ENCODE assay signal across 10 cellular contexts in genomic region chr20:46031701-46032254, GRCh38. TPM values are rescaled to one million over a fixed set of nuclear protein-coding genes. Genes with fewer than 3 reads are reported as not detected.
DNase-seq lines count a peak whose midpoint lies in the region; ATAC-seq and TF ChIP-seq lines count a peak whose summit lies in the region.
"Had no signal": no experiment of that assay in that cellular context is flagged by ENCODE, and none has a peak within 500 bp of the region (broad histone marks: within the 10 kb centered on the region; RNA-seq: fewer than 3 reads in every experiment).

No MANE protein-coding gene starts in this region.

- DNase-seq in NCI-H2227 treated with DMSO at 0.1 percent for 48 hours (lab: John Stamatoyannopoulos, UW) (peak; percentile 91), dorsolateral prefrontal cortex (peak in 7 of 10 donors; percentile 50 to 84 (median 62)), posterior cingulate gyrus (peak in 8 of 10 donors; percentile 31 to 93 (median 54)), mesothelial cell of epicardium (ENCODE audit: low spot score in 2 of 2, unreplicated experiment in 2 of 2) (no peak), mesenteric fat pad (ENCODE audit: low spot score) (no peak)
- DNase-seq in activated naive CD8-positive, alpha-beta T cell treated with anti-CD3 and anti-CD28 coated beads for 36 hours = no peak
- DNase-seq: activated T-cell treated with anti-CD3 and anti-CD28 coated beads, Interleukin-2, amount 50 U/mL, for 24 hours; testis had no signal

- no peaks in the 10 kb centered on the region for H3K36me3 ChIP-seq in HEK293 (ENCODE audit: control insufficient read depth in 2 of 2, insufficient read depth in 1 of 2, low read length in 2 of 2)

- H3K4me1 ChIP-seq in HEK293 (ENCODE audit: control insufficient read depth, insufficient read depth, low read length) = no peaks in the 10 kb centered on the region

- no peaks in the 10 kb centered on the region for H3K9me3 ChIP-seq in HEK293 (ENCODE audit: control insufficient read depth, insufficient read depth, low read depth, low read length)
- H3K9me3 ChIP-seq: testis had no signal

- H3K27ac ChIP-seq in HEK293 (ENCODE audit: extremely low read depth, low read depth, low read length) = no peak overlapping the region
- H3K27ac ChIP-seq in dorsolateral prefrontal cortex = peak overlapping the region in 54 of 59 donors; percentile 5 to 94 (median 80)
- H3K27ac ChIP-seq: testis had no signal

- H3K36me3 Mint-ChIP-seq in mesothelial cell of epicardium = no peaks in the 10 kb centered on the region
- peaks cover 1% of the 10 kb centered on the region for H3K36me3 Mint-ChIP-seq in activated naive CD8-positive, alpha-beta T cell treated with anti-CD3 and anti-CD28 coated beads for 36 hours

- no peak for ATAC-seq in GM21723 (IDR thresholded peaks at IDR 0.05; ENCODE audit: unreplicated experiment)

- H3K27ac Mint-ChIP-seq in mesothelial cell of epicardium = no peak overlapping the region
- no peak overlapping the region for H3K27ac Mint-ChIP-seq in activated naive CD8-positive, alpha-beta T cell treated with anti-CD3 and anti-CD28 coated beads for 36 hours
- H3K27ac Mint-ChIP-seq: activated T-cell treated with anti-CD3 and anti-CD28 coated beads, Interleukin-2, amount 50 U/mL, for 24 hours had no signal

- POLR2A ChIA-PET in HEK293 (lab: Yijun Ruan, JAX) = interaction anchor here (0.8 to 1.2 kb wide), 2 partner anchors 9 to 36 kb away, joined by 3 read pairs; no protein-coding TSS in a partner anchor

- H3K4me3 Mint-ChIP-seq in mesothelial cell of epicardium = no peak overlapping the region
- no peak overlapping the region for H3K4me3 Mint-ChIP-seq in activated naive CD8-positive, alpha-beta T cell treated with anti-CD3 and anti-CD28 coated beads for 36 hours
- H3K4me3 Mint-ChIP-seq: activated T-cell treated with anti-CD3 and anti-CD28 coated beads, Interleukin-2, amount 50 U/mL, for 24 hours had no signal

- H3K4me3 ChIP-seq in HEK293 (ENCODE audit: low read depth, low read length) (peak overlapping the region; percentile 30), dorsolateral prefrontal cortex (peak overlapping the region in 57 of 59 donors; percentile 28 to 73 (median 58))

- H3K27me3 Mint-ChIP-seq in mesothelial cell of epicardium (ENCODE audit: low read depth) = peaks cover 98% of the 10 kb centered on the region
- H3K27me3 Mint-ChIP-seq in activated naive CD8-positive, alpha-beta T cell treated with anti-CD3 and anti-CD28 coated beads for 36 hours = peaks cover 77% of the 10 kb centered on the region

- no peaks in the 10 kb centered on the region for H3K9me3 Mint-ChIP-seq in mesothelial cell of epicardium
- no peaks in the 10 kb centered on the region for H3K9me3 Mint-ChIP-seq in activated naive CD8-positive, alpha-beta T cell treated with anti-CD3 and anti-CD28 coated beads for 36 hours
- H3K9me3 Mint-ChIP-seq: activated T-cell treated with anti-CD3 and anti-CD28 coated beads, Interleukin-2, amount 50 U/mL, for 24 hours had no signal

- CTCF ChIA-PET in HEK293 (lab: Yijun Ruan, JAX) = interaction anchor here (1.0 to 1.8 kb wide), 4 partner anchors 8 to 383 kb away, joined by 5 to 6 read pairs (median 5); no protein-coding TSS in a partner anchor

- H3K4me1 Mint-ChIP-seq in mesothelial cell of epicardium = peaks cover 2% of the 10 kb centered on the region
- H3K4me1 Mint-ChIP-seq in activated naive CD8-positive, alpha-beta T cell treated with anti-CD3 and anti-CD28 coated beads for 36 hours = no peaks in the 10 kb centered on the region

- intact Hi-C loops in dorsolateral prefrontal cortex (cut with DNase I) = no loop called here
- intact Hi-C loops in posterior cingulate gyrus (cut with DNase I) = no loop called here

- TF ChIP-seq CTCF in HEK293 (tag by site-specific recombination; IDR thresholded peaks at IDR 0.05) (no peak), dorsolateral prefrontal cortex (IDR thresholded peaks at IDR 0.05 in 54 of 56, conservative IDR thresholded peaks at IDR 0.05 in 2 of 56; ENCODE audit: low read depth in 1 of 56, partially characterized antibody in 56 of 56) (no peak), mesothelial cell of epicardium (IDR thresholded peaks at IDR 0.05; ENCODE audit: unreplicated experiment) (no peak)

- H3K27me3 ChIP-seq in dorsolateral prefrontal cortex = peaks cover 0 to 64% (median 34%) of the 10 kb centered on the region in 45 donors
- H3K27me3 ChIP-seq: testis had no signal

TF ChIP-seq in HEK293, 187 proteins besides CTCF, POLR2A, EP300 and RAD21 (continues in another document):
- no peak for TF ChIP-seq ZNF792 (tag by site-specific recombination; IDR thresholded peaks at IDR 0.05)
- TF ChIP-seq ZNF416 (tag by site-specific recombination; IDR thresholded peaks at IDR 0.05) = no peak
- TF ChIP-seq ZNF843 (tag by site-specific recombination; IDR thresholded peaks at IDR 0.05) = no peak
- no peak for TF ChIP-seq ZNF146 (tag by site-specific recombination; IDR thresholded peaks at IDR 0.05)
- TF ChIP-seq ZFHX2 (tag by site-specific recombination; conservative IDR thresholded peaks at IDR 0.05) = no peak; the same call in 1 of the 2 replicates
- no peak for TF ChIP-seq ZNF529 (tag by site-specific recombination; IDR thresholded peaks at IDR 0.05; ENCODE audit: insufficient replicate concordance)
- no peak for TF ChIP-seq ZNF362 (tag by site-specific recombination; IDR thresholded peaks at IDR 0.05)
- TF ChIP-seq ZNF785 (tag by site-specific recombination; IDR thresholded peaks at IDR 0.05) = no peak
- no peak for TF ChIP-seq ZNF580 (tag by site-specific recombination; IDR thresholded peaks at IDR 0.05)
- 0 out of 2 replicates have a peak, but pooled peaks have one; percentile 21 for TF ChIP-seq ZBTB11 (tag by site-specific recombination; conservative IDR thresholded peaks at IDR 0.05; ENCODE audit: low read depth)
- no peak for TF ChIP-seq ZNF2 (tag by site-specific recombination; IDR thresholded peaks at IDR 0.05)
- no peak for TF ChIP-seq ZNF248 (tag by site-specific recombination; IDR thresholded peaks at IDR 0.05)

RNA-seq across cellular contexts. Expression of gene SLC12A5, which starts 2.8 kb away (rescaled TPM):
- total RNA-seq in dorsolateral prefrontal cortex (100 to 1,000 TPM in 119 of 120 experiments, 10 to 100 TPM in 1; 95.7 to 439 (median 309) TPM), mesothelial cell of epicardium (6.9 to 9.1 TPM (median 7.7 TPM) in 3 replicates), mesenteric fat pad (1.7 TPM)
- under 1 TPM; 0.26 to 0.52 TPM for total RNA-seq in activated naive CD8-positive, alpha-beta T cell treated with anti-CD3 and anti-CD28 coated beads for 36 hours

RNA-seq across cellular contexts. Expression of gene MMP9, which starts 23.1 kb away (rescaled TPM):
- total RNA-seq in dorsolateral prefrontal cortex (10 to 100 TPM in 1 of 120 experiments, 1 to 10 TPM in 34, under 1 TPM in 42, not detected in 43; 0.17 to 18.4 (median 0.84) TPM), mesothelial cell of epicardium (0.11 TPM in 1 of 3 replicates, not detected in the others), mesenteric fat pad (18.3 TPM)
- total RNA-seq in activated naive CD8-positive, alpha-beta T cell treated with anti-CD3 and anti-CD28 coated beads for 36 hours = under 1 TPM in 1 of 2 experiments, not detected in 1; 0.08 TPM

RNA-seq across cellular contexts. Expression of gene NCOA5, which starts 58.0 kb away (rescaled TPM):
- total RNA-seq in dorsolateral prefrontal cortex (10 to 100 TPM; 13.5 to 36.9 (median 24.1) TPM), mesothelial cell of epicardium (37.1 to 41.2 TPM (median 40.2 TPM) in 3 replicates), mesenteric fat pad (23.3 TPM)
- 10 to 100 TPM; 26.2 to 27.3 TPM for total RNA-seq in activated naive CD8-positive, alpha-beta T cell treated with anti-CD3 and anti-CD28 coated beads for 36 hours

RNA-seq across cellular contexts. Expression of gene ZNF335, which starts 59.8 kb away (rescaled TPM):
- total RNA-seq in dorsolateral prefrontal cortex (10 to 100 TPM; 20.9 to 40.0 (median 26.7) TPM), mesothelial cell of epicardium (31.1 to 33.5 TPM (median 31.6 TPM) in 3 replicates), mesenteric fat pad (17.1 TPM)
- total RNA-seq in activated naive CD8-positive, alpha-beta T cell treated with anti-CD3 and anti-CD28 coated beads for 36 hours = 10 to 100 TPM; 28.0 to 29.0 TPM

Comparison
In these comparisons a context has a peak if more than half of its experiments do, and no peak if none do; other contexts are left out.
1. DNase-seq: peak in NCI-H2227 treated with DMSO at 0.1 percent for 48 hours (single experiment), dorsolateral prefrontal cortex (7 of 10) and posterior cingulate gyrus (8 of 10); none in mesothelial cell of epicardium (0 of 2), mesenteric fat pad (single experiment) and activated naive CD8-positive, alpha-beta T cell treated with anti-CD3 and anti-CD28 coated beads for 36 hours (single experiment).